Comparison of ENCODE assay signal across 22 cellular contexts in genomic region chr1:197170538-197170937, GRCh38. TPM values are rescaled to one million over a fixed set of nuclear protein-coding genes. Genes with fewer than 3 reads are reported as not detected.
A peak's percentile ranks its signal among the peaks of the same experiment; 100 is the strongest.
DNase-seq lines count a peak whose midpoint lies in the region; ATAC-seq, FAIRE-seq and TF ChIP-seq lines count a peak whose summit lies in the region.
"Had no signal": no experiment of that assay in that cellular context is flagged by ENCODE, and none has a peak within 500 bp of the region (broad histone marks: within the 10 kb centered on the region; RNA-seq: fewer than 3 reads in every experiment).

No MANE protein-coding gene starts in this region.

- no peaks in the 10 kb centered on the region for H3K79me2 ChIP-seq in K562 (ENCODE audit: control insufficient read depth, insufficient read depth, low read length)

- peaks cover 41% of the 10 kb centered on the region for H3K36me3 Mint-ChIP-seq in mesothelial cell of epicardium

- DNase-seq in D721Med (ENCODE audit: insufficient read length, low spot score): no peak
- DNase-seq in LNCaP clone FGC (ENCODE audit: low read depth): peak; percentile 62
- no peak for DNase-seq in K562 (ENCODE audit: extremely low read depth in 1 of 4, low spot score in 3 of 4)
- no peak for DNase-seq in mesothelial cell of epicardium (ENCODE audit: low spot score in 2 of 2, unreplicated experiment in 2 of 2)
- DNase-seq in NCI-H2196 (lab: John Stamatoyannopoulos, UW; ENCODE audit: unreplicated experiment): no peak
- DNase-seq: CD4-positive, CD25-positive, alpha-beta regulatory T cell; COR-L47; DMS 273 treated with DMSO at 0.1 percent for 48 hours; EL; GF-D8; MM.1S; NCI-H1048; NCI-H1417 treated with DMSO at 0.1 percent for 48 hours; NCI-H187; NCI-H82; OCI-M1; Right ventricle myocardium superior had no signal

- H4K20me1 ChIP-seq in K562 (replicated peaks; ENCODE audit: control insufficient read depth, insufficient read depth, low read length): no peaks in the 10 kb centered on the region

- POLR2A ChIA-PET in K562 (lab: Yijun Ruan, JAX): interaction anchor here (0.6 to 1.1 kb wide), 3 partner anchors 8 to 1477 kb away, joined by 3 to 4 read pairs (median 3); no protein-coding TSS in a partner anchor

- H3K9me1 ChIP-seq in K562 (ENCODE audit: control insufficient read depth, insufficient read depth, low read length): no peaks in the 10 kb centered on the region

- TF ChIP-seq RAD21 in K562 (CRISPR knock-in tag; conservative IDR thresholded peaks at IDR 0.05 in 1 of 2, IDR thresholded peaks at IDR 0.05 in 1 of 2): no peak

- in situ Hi-C loops in K562 (cut with MboI): no loop called here

- no peak overlapping the region for H3K4me3 Mint-ChIP-seq in mesothelial cell of epicardium
- H3K4me3 Mint-ChIP-seq: CD4-positive, CD25-positive, alpha-beta regulatory T cell; GM23338; T-helper 2 cell treated with Interferon-gamma antibody and Interleukin-4, amounts not matched to agents 5 μg/mL and 100 μg/mL, for 36 hours had no signal

- no TSS peak for BruUV-seq in K562 (replicated peaks; lab: Mats Ljungman, UMichigan)

- TF ChIP-seq CTCF in D721Med (IDR thresholded peaks at IDR 0.05; ENCODE audit: insufficient read depth, missing control alignments) (no peak), LNCaP clone FGC (IDR thresholded peaks at IDR 0.05; ENCODE audit: control insufficient read depth, extremely low read depth, insufficient read depth) (no peak), K562 (IDR thresholded peaks at IDR 0.05 in 2 of 3, conservative IDR thresholded peaks at IDR 0.05 in 1 of 3; ENCODE audit: insufficient read depth in 2 of 3, low read depth in 1 of 3, low read length in 3 of 3) (no peak), mesothelial cell of epicardium (IDR thresholded peaks at IDR 0.05; ENCODE audit: unreplicated experiment) (no peak)

- H3K4me1 Mint-ChIP-seq in mesothelial cell of epicardium: peaks cover 16% of the 10 kb centered on the region
- H3K4me1 Mint-ChIP-seq: GM23338 had no signal

- no peak overlapping the region for H3K4me2 ChIP-seq in K562 (ENCODE audit: insufficient read depth, low read length)
- H3K4me2 ChIP-seq: GM23338 had no signal

- no peak for TF ChIP-seq EP300 in K562 (IDR thresholded peaks at IDR 0.05; ENCODE audit: low read length)

- H3K27me3 ChIP-seq in K562 (ENCODE audit: control insufficient read depth in 2 of 2, insufficient read depth in 2 of 2, low read length in 2 of 2): no peaks in the 10 kb centered on the region

- no peak overlapping the region for H3K9ac ChIP-seq in K562 (ENCODE audit: insufficient read depth in 1 of 2, low read depth in 2 of 2, low read length in 2 of 2)

- H2AFZ ChIP-seq in K562 (ENCODE audit: low read depth, low read length): no peak overlapping the region
- H2AFZ ChIP-seq: GM23338 had no signal

- intact Hi-C loops in K562 (cut with micrococcal nuclease): loop anchor here (10.0 kb wide), 1 partner anchor 1026 kb away; no protein-coding TSS in a partner anchor

- H3K27ac Mint-ChIP-seq in mesothelial cell of epicardium: peak overlapping the region; percentile 79
- H3K27ac Mint-ChIP-seq: GM23338; T-helper 2 cell treated with Interferon-gamma antibody and Interleukin-4, amounts not matched to agents 5 μg/mL and 100 μg/mL, for 36 hours had no signal

- TF ChIP-seq POLR2A in K562 (conservative IDR thresholded peaks at IDR 0.05): no peak

- no peak overlapping the region for H3K4me3 ChIP-seq in LNCaP clone FGC (ENCODE audit: low read depth, low read length)
- H3K4me3 ChIP-seq in K562: no peak overlapping the region
- H3K4me3 ChIP-seq: GM23338, SK-N-MC had no signal

- H3K9me3 Mint-ChIP-seq in mesothelial cell of epicardium: no peaks in the 10 kb centered on the region
- H3K9me3 Mint-ChIP-seq: CD4-positive, CD25-positive, alpha-beta regulatory T cell; GM23338; T-helper 2 cell treated with Interferon-gamma antibody and Interleukin-4, amounts not matched to agents 5 μg/mL and 100 μg/mL, for 36 hours had no signal

- no peaks in the 10 kb centered on the region for H3K9me3 ChIP-seq in K562 (replicated peaks; ENCODE audit: control insufficient read depth, insufficient read depth, low read depth, low read length)

- no peak overlapping the region for H3K27ac ChIP-seq in K562 (ENCODE audit: extremely low read depth, low read depth, low read length)
- H3K27ac ChIP-seq: SK-N-MC had no signal

- peak; percentile 63 for FAIRE-seq in D721Med (lab: Jason Lieb, UNC)
- FAIRE-seq in K562 (lab: Jason Lieb, UNC): peak; percentile 69

- H3K4me1 ChIP-seq in K562 (replicated peaks in 1 of 2; ENCODE audit: control insufficient read depth in 2 of 2, insufficient read depth in 2 of 2, low read length in 2 of 2): no peaks in the 10 kb centered on the region

- ATAC-seq in K562 (no peak), HG02840 (IDR thresholded peaks at IDR 0.05; ENCODE audit: low FRiP score, unreplicated experiment) (no peak), HG02938 (IDR thresholded peaks at IDR 0.05; ENCODE audit: unreplicated experiment) (no peak)
- ATAC-seq: GM23338 had no signal

- peaks cover 50% of the 10 kb centered on the region; the same call in 2 of the 3 replicates for H3K36me3 ChIP-seq in K562 (ENCODE audit: control insufficient read depth, insufficient read depth, low read length)

- CTCF ChIA-PET in K562 (lab: Yijun Ruan, JAX; ENCODE audit: low intra/inter-chr PET ratio): no interaction called here

- H3K27me3 Mint-ChIP-seq in mesothelial cell of epicardium (ENCODE audit: low read depth): no peaks in the 10 kb centered on the region
- H3K27me3 Mint-ChIP-seq: CD4-positive, CD25-positive, alpha-beta regulatory T cell had no signal

TF ChIP-seq in K562, 482 proteins besides CTCF, POLR2A, EP300 and RAD21 (continues in another document):
- no peak for TF ChIP-seq SMARCB1 (IDR thresholded peaks at IDR 0.05; ENCODE audit: insufficient read length, low read depth)
- TF ChIP-seq SRSF3 (IDR thresholded peaks at IDR 0.05; ENCODE audit: insufficient read depth, low read length): no peak
- no peak for TF ChIP-seq STAG1 (CRISPR knock-in tag; IDR thresholded peaks at IDR 0.05; ENCODE audit: borderline replicate concordance)
- TF ChIP-seq MED1 (CRISPR knock-in tag; IDR thresholded peaks at IDR 0.05; ENCODE audit: borderline replicate concordance): no peak
- no peak for TF ChIP-seq ZSCAN32 (CRISPR knock-in tag; IDR thresholded peaks at IDR 0.05)
- no peak for TF ChIP-seq SMARCE1 (IDR thresholded peaks at IDR 0.05)
- TF ChIP-seq SPI1 (IDR thresholded peaks at IDR 0.05; ENCODE audit: borderline replicate concordance, low read depth, low read length): no peak
- no peak for TF ChIP-seq LARP7 (IDR thresholded peaks at IDR 0.05)

RNA-seq across cellular contexts. Expression of gene ASPM, which starts 24.1 kb away (rescaled TPM):
- total RNA-seq in K562 (2011; cell fraction: chromatin; rRNA removed; ENCODE audit: low replicate concordance): 25.1 and 120 TPM in 2 replicates
- 17.5 and 27.9 TPM in 2 replicates for total RNA-seq in K562 (2011; cell fraction: nucleolus; rRNA removed)
- total RNA-seq in K562 (2011; cell fraction: nucleoplasm; rRNA removed): 48.8 and 68.2 TPM in 2 replicates
- total RNA-seq in K562 (2014; rRNA removed) (49.1 and 55.6 TPM in 2 replicates), K562 (2014; rRNA removed; fragmentation: Illumina TruSeq; extraction: Trizol) (84.4 and 92.9 TPM in 2 replicates), K562 (2015; rRNA removed; fragmentation: Illumina TruSeq; extraction: Trizol) (70.1 and 75.3 TPM in 2 replicates), K562 (2021) (56.2 and 57.1 TPM in 2 replicates), mesothelial cell of epicardium (17.6 to 18.1 TPM (median 17.7 TPM) in 3 replicates)
- polyA plus RNA-seq in K562 (2011; rRNA removed) (20.9 and 44.1 TPM in 2 replicates), K562 (2014; fragmentation: Illumina TruSeq; extraction: Trizol) (38.9 and 46.4 TPM in 2 replicates), K562 (2014; fragmentation: Nextera tagmentation; extraction: Ambion mirVana) (10 to 100 TPM; 22.7 to 25.5 TPM), K562 (2014; rRNA removed) (29.5 and 34.6 TPM in 2 replicates)
- 3.4 and 6.5 TPM in 2 replicates for polyA plus RNA-seq in K562 (2011; cell fraction: cytosol; rRNA removed)
- 27.2 and 34.1 TPM in 2 replicates for polyA plus RNA-seq in K562 (2011; cell fraction: nucleus; rRNA removed)
- 26.8 and 27.4 TPM in 2 replicates for polyA plus RNA-seq in K562 (2012)
- polyA minus RNA-seq in K562 (2011; rRNA and poly(A)+ RNA removed): 99.8 and 125 TPM in 2 replicates
- 28.4 and 49.2 TPM in 2 replicates for polyA minus RNA-seq in K562 (2011; cell fraction: cytosol; rRNA and poly(A)+ RNA removed)
- polyA minus RNA-seq in K562 (2011; cell fraction: nucleus; rRNA and poly(A)+ RNA removed): 79.3 and 109 TPM in 2 replicates

RNA-seq across cellular contexts. Expression of gene ZBTB41, which starts 30.6 kb away (rescaled TPM):
- total RNA-seq in K562 (2011; cell fraction: chromatin; rRNA removed; ENCODE audit: low replicate concordance): 5.0 and 25.3 TPM in 2 replicates
- total RNA-seq in K562 (2011; cell fraction: nucleolus; rRNA removed): 2.3 and 4.3 TPM in 2 replicates
- total RNA-seq in K562 (2011; cell fraction: nucleoplasm; rRNA removed): 5.4 and 8.3 TPM in 2 replicates
- total RNA-seq in K562 (2014; rRNA removed): 2.7 and 3.5 TPM in 2 replicates
- 8.8 and 11.0 TPM in 2 replicates for total RNA-seq in K562 (2014; rRNA removed; fragmentation: Illumina TruSeq; extraction: Trizol)
- total RNA-seq in K562 (2015; rRNA removed; fragmentation: Illumina TruSeq; extraction: Trizol): 8.9 and 10.1 TPM in 2 replicates
- 7.0 and 7.3 TPM in 2 replicates for total RNA-seq in K562 (2021)
- 5.0 and 5.4 TPM in 2 replicates for polyA plus RNA-seq in K562 (2011; rRNA removed)
- polyA plus RNA-seq in K562 (2011; cell fraction: cytosol; rRNA removed): 0.83 and 2.4 TPM in 2 replicates
- 4.8 and 7.6 TPM in 2 replicates for polyA plus RNA-seq in K562 (2011; cell fraction: nucleus; rRNA removed)
- polyA plus RNA-seq in K562 (2012): 2.5 and 3.4 TPM in 2 replicates
- 3.5 and 4.4 TPM in 2 replicates for polyA plus RNA-seq in K562 (2014; fragmentation: Illumina TruSeq; extraction: Trizol)
- 1 to 10 TPM; 2.0 to 2.3 TPM for polyA plus RNA-seq in K562 (2014; fragmentation: Nextera tagmentation; extraction: Ambion mirVana)
- polyA plus RNA-seq in K562 (2014; rRNA removed): 2.2 TPM in 2 replicates
- 19.4 and 29.3 TPM in 2 replicates for polyA minus RNA-seq in K562 (2011; rRNA and poly(A)+ RNA removed)
- polyA minus RNA-seq in K562 (2011; cell fraction: cytosol; rRNA and poly(A)+ RNA removed): 5.5 and 7.3 TPM in 2 replicates
- polyA minus RNA-seq in K562 (2011; cell fraction: nucleus; rRNA and poly(A)+ RNA removed): 8.5 and 22.3 TPM in 2 replicates
- 15.3 to 16.3 TPM (median 16.1 TPM) in 3 replicates for total RNA-seq in mesothelial cell of epicardium
